In genomic region chr7:101940151-101940550, GRCh38 we compare ENCODE assay signal across 23 cellular contexts.
A peak's percentile ranks its signal among the peaks of the same experiment; 100 is the strongest.
DNase-seq lines count a peak whose midpoint lies in the region; ATAC-seq, FAIRE-seq and TF ChIP-seq lines count a peak whose summit lies in the region.
"Had no signal": no experiment of that assay in that cellular context is flagged by ENCODE, and none has a peak within 500 bp of the region (broad histone marks: within the 10 kb centered on the region; RNA-seq: fewer than 3 reads in every experiment).

No MANE protein-coding gene starts in this region.

- H3K27ac ChIP-seq in A549 (peak overlapping the region; percentile 94 to 96; a peak in 4 of 6 replicates), GM23338 (ENCODE audit: low read depth) (peak overlapping the region; percentile 91), sigmoid colon (peak overlapping the region in 3 of 4 donors; percentile 82 to 93 (median 86))
- H3K27ac ChIP-seq: lower lobe of right lung had no signal

- H3K4me3 Mint-ChIP-seq in GM23338 (no peak overlapping the region), WTC11 (no peak overlapping the region)
- H3K4me3 Mint-ChIP-seq: activated naive CD8-positive, alpha-beta T cell treated with anti-CD3 and anti-CD28 coated beads, Interleukin-2, amount 50 U/mL, for 24 hours; central memory CD8-positive, alpha-beta T cell; dendritic cell treated with granulocyte-macrophage colony-stimulating factor and Interleukin-4, amounts not matched to agents 40 ng/mL and 50 ng/mL, for 4 days; naive thymus-derived CD4-positive, alpha-beta T cell had no signal

- H3K9me3 ChIP-seq in A549 (peaks cover 5% of the 10 kb centered on the region; the same call in 1 of the 3 replicates), sigmoid colon (no peaks in the 10 kb centered on the region)
- H3K9me3 ChIP-seq: lower lobe of right lung, prostate gland had no signal

- CTCF ChIA-PET in A549 (lab: Yijun Ruan, JAX) = interaction anchor here (0.7 to 1.5 kb wide), 5 partner anchors 9 to 308 kb away, joined by 3 to 4 read pairs (median 3); no protein-coding TSS in a partner anchor
- CTCF ChIA-PET in WTC11 (lab: Charles Lee) = interaction anchor here (0.5 to 1.4 kb wide), 7 partner anchors 10 to 196 kb away, joined by 3 to 6 read pairs (median 3); no protein-coding TSS in a partner anchor

- ATAC-seq in A549 = no peak
- no peak for ATAC-seq in GM23338
- ATAC-seq in WTC11 = no peak
- ATAC-seq in GM21576 (IDR thresholded peaks at IDR 0.05; ENCODE audit: unreplicated experiment) = no peak
- ATAC-seq: activated naive CD8-positive, alpha-beta T cell treated with anti-CD3 and anti-CD28 coated beads, Interleukin-2, amount 50 U/mL, for 24 hours; naive thymus-derived CD4-positive, alpha-beta T cell had no signal

- TF ChIP-seq CTCF in A549 (IDR thresholded peaks at IDR 0.05) (no peak), GM23338 (conservative IDR thresholded peaks at IDR 0.05; ENCODE audit: low read depth in 2 of 2) (no peak), WTC11 (IDR thresholded peaks at IDR 0.05) (no peak), sigmoid colon (IDR thresholded peaks at IDR 0.05) (no peak)

- H3K9me3 Mint-ChIP-seq in GM23338 = peaks cover 5% of the 10 kb centered on the region; the same call in 1 of the 3 replicates
- peaks cover 4% of the 10 kb centered on the region for H3K9me3 Mint-ChIP-seq in WTC11
- H3K9me3 Mint-ChIP-seq: activated naive CD8-positive, alpha-beta T cell treated with anti-CD3 and anti-CD28 coated beads, Interleukin-2, amount 50 U/mL, for 24 hours; central memory CD8-positive, alpha-beta T cell; dendritic cell treated with granulocyte-macrophage colony-stimulating factor and Interleukin-4, amounts not matched to agents 40 ng/mL and 50 ng/mL, for 4 days; naive thymus-derived CD4-positive, alpha-beta T cell had no signal

- no peaks in the 10 kb centered on the region for H4K20me1 ChIP-seq in GM23338 (replicated peaks; ENCODE audit: insufficient read depth)

- no peaks in the 10 kb centered on the region for H3K9me2 ChIP-seq in GM23338 (ENCODE audit: insufficient read depth)

- DNase-seq in A549 (ENCODE audit: low read depth in 1 of 2, low spot score in 1 of 2) = no peak
- DNase-seq in GM23338 (ENCODE audit: low spot score) = no peak
- DNase-seq in WTC11 (ENCODE audit: low spot score) = no peak
- peak; percentile 61 for DNase-seq in sigmoid colon
- no peak for DNase-seq in H7
- DNase-seq in GM03348 (ENCODE audit: low spot score) = no peak
- DNase-seq: activated CD4-positive, alpha-beta T cell treated with anti-CD3 and anti-CD28 coated beads, Interleukin-2, amount 50 U/mL, for 48 hours; activated CD4-positive, CD25-positive, alpha-beta regulatory T cell treated with anti-CD3 and anti-CD28 coated beads, Interleukin-2, amount 50 U/mL, for 72 hours; activated naive CD8-positive, alpha-beta T cell treated with anti-CD3 and anti-CD28 coated beads, Interleukin-2, amount 50 U/mL, for 24 hours; activated T-cell treated with anti-CD3 and anti-CD28 coated beads, Interleukin-2, amount 50 U/mL, for 48 hours; erythroblast; head of caudate nucleus; Kasumi-1; lower lobe of right lung; naive thymus-derived CD4-positive, alpha-beta T cell; NCI-H2081 treated with DMSO at 0.1 percent for 48 hours; NCI-H2227 treated with DMSO at 0.1 percent for 48 hours; stimulated activated CD4-positive, alpha-beta T cell treated with anti-CD3 and anti-CD28 coated beads, Interleukin-15, amount 100 ng/mL, for 24 hours; stimulated activated CD4-positive, alpha-beta T cell treated with anti-CD3 and anti-CD28 coated beads, Interleukin-4, amount 100 ng/mL, for 4 hours had no signal

- peaks cover 4% of the 10 kb centered on the region; the same call in 1 of the 2 replicates for H3F3A ChIP-seq in GM23338 (replicated peaks; ENCODE audit: low read depth)

- no peak overlapping the region for H2AFZ ChIP-seq in GM23338

- H3K4me2 ChIP-seq in A549 (no peak overlapping the region; the same call in 2 of the 3 replicates), GM23338 (peak overlapping the region; percentile 53; the same call in 1 of the 2 replicates)

- H3K27me3 Mint-ChIP-seq in GM23338 (ENCODE audit: insufficient read depth, low read depth, poor library complexity) = peaks cover 22% of the 10 kb centered on the region
- H3K27me3 Mint-ChIP-seq in WTC11 (ENCODE audit: low read depth) = no peaks in the 10 kb centered on the region
- H3K27me3 Mint-ChIP-seq: activated naive CD8-positive, alpha-beta T cell treated with anti-CD3 and anti-CD28 coated beads, Interleukin-2, amount 50 U/mL, for 24 hours; central memory CD8-positive, alpha-beta T cell; dendritic cell treated with granulocyte-macrophage colony-stimulating factor and Interleukin-4, amounts not matched to agents 40 ng/mL and 50 ng/mL, for 4 days; naive thymus-derived CD4-positive, alpha-beta T cell had no signal

- intact Hi-C loops in sigmoid colon (cut with DNase I) = loop anchor here (5.0 kb wide), 1 partner anchor 123 kb away; the partner anchor contains the start of gene CUX1

- no peaks in the 10 kb centered on the region for H3K36me3 ChIP-seq in GM23338 (ENCODE audit: insufficient read depth)
- no peaks in the 10 kb centered on the region for H3K36me3 ChIP-seq in sigmoid colon
- H3K36me3 ChIP-seq in H7 (replicated peaks; ENCODE audit: control insufficient read depth, insufficient read depth, low read length) = no peaks in the 10 kb centered on the region
- H3K36me3 ChIP-seq: lower lobe of right lung, prostate gland had no signal

- H3K4me1 Mint-ChIP-seq in GM23338 (peaks cover 68% of the 10 kb centered on the region), WTC11 (peaks cover 80% of the 10 kb centered on the region)

- TF ChIP-seq EP300 in A549 (IDR thresholded peaks at IDR 0.05) (no peak), sigmoid colon (IDR thresholded peaks at IDR 0.05) (no peak)

- no peak for TF ChIP-seq RAD21 in A549 (conservative IDR thresholded peaks at IDR 0.05 in 1 of 2, IDR thresholded peaks at IDR 0.05 in 1 of 2)

- no peaks in the 10 kb centered on the region for H3K27me3 ChIP-seq in GM23338 (ENCODE audit: insufficient read depth)
- H3K27me3 ChIP-seq in sigmoid colon = no peaks in the 10 kb centered on the region
- H3K27me3 ChIP-seq in H7 (ENCODE audit: control insufficient read depth, insufficient read depth, low read length) = no peaks in the 10 kb centered on the region

- H3K27ac Mint-ChIP-seq in GM23338 (no peak overlapping the region), WTC11 (peak overlapping the region; percentile 94; the same call in 1 of the 2 replicates)
- H3K27ac Mint-ChIP-seq: activated naive CD8-positive, alpha-beta T cell treated with anti-CD3 and anti-CD28 coated beads, Interleukin-2, amount 50 U/mL, for 24 hours; dendritic cell treated with granulocyte-macrophage colony-stimulating factor and Interleukin-4, amounts not matched to agents 40 ng/mL and 50 ng/mL, for 4 days; naive thymus-derived CD4-positive, alpha-beta T cell had no signal

- H3K79me2 ChIP-seq in GM23338 (replicated peaks; ENCODE audit: insufficient read depth) = peaks cover 73% of the 10 kb centered on the region

- WGBS in A549 (ENCODE audit: missing lambda C conversion rate) = 93% methylated on average over 10 of the region's 10 CpGs
- 95% methylated on average over 10 of the region's 10 CpGs for WGBS in sigmoid colon, 2 donors

- FAIRE-seq in A549 (lab: Jason Lieb, UNC) = no peak

- H3K36me3 Mint-ChIP-seq in GM23338 (ENCODE audit: low read depth) (peaks cover 16% of the 10 kb centered on the region), WTC11 (peaks cover 7% of the 10 kb centered on the region)

- H3K4me3 ChIP-seq in A549 = no peak overlapping the region
- H3K4me3 ChIP-seq in GM23338 = no peak overlapping the region
- H3K4me3 ChIP-seq in sigmoid colon = no peak overlapping the region
- no peak overlapping the region for H3K4me3 ChIP-seq in H7 (ENCODE audit: insufficient read depth, low read depth, low read length)
- H3K4me3 ChIP-seq: lower lobe of right lung, prostate gland had no signal

- TF ChIP-seq POLR2A in A549 (IDR thresholded peaks at IDR 0.05; ENCODE audit: low read length) (no peak), sigmoid colon (IDR thresholded peaks at IDR 0.05) (no peak)

- POLR2A ChIA-PET in A549 (lab: Yijun Ruan, JAX) (no interaction called here), WTC11 (lab: Charles Lee) (interaction anchor here (0.6 to 1.1 kb wide), 2 partner anchors 38 to 45 kb away, joined by 3 read pairs; no protein-coding TSS in a partner anchor)

- H3K4me1 ChIP-seq in A549 = peaks cover 65% of the 10 kb centered on the region
- peaks cover 55% of the 10 kb centered on the region for H3K4me1 ChIP-seq in GM23338 (ENCODE audit: insufficient read depth)
- peaks cover 0 to 92% (median 83%) of the 10 kb centered on the region in 4 donors for H3K4me1 ChIP-seq in sigmoid colon

TF ChIP-seq in A549, 52 proteins besides CTCF, POLR2A, EP300 and RAD21 (continues in another document):
- TF ChIP-seq JUNB (IDR thresholded peaks at IDR 0.05) = no peak
- TF ChIP-seq CEBPB (IDR thresholded peaks at IDR 0.05) = no peak
- TF ChIP-seq MAZ (IDR thresholded peaks at IDR 0.05; ENCODE audit: borderline replicate concordance, low read depth, low read length) = no peak
- TF ChIP-seq FOXS1 (CRISPR knock-in tag; IDR thresholded peaks at IDR 0.05) = no peak
- no peak for TF ChIP-seq FOSL2 (IDR thresholded peaks at IDR 0.05)
- TF ChIP-seq FOSL2 (CRISPR knock-in tag; IDR thresholded peaks at IDR 0.05) = no peak
- TF ChIP-seq CBX2 (IDR thresholded peaks at IDR 0.05; ENCODE audit: borderline replicate concordance, low read depth) = no peak
- no peak for TF ChIP-seq NFE2L2 (conservative IDR thresholded peaks at IDR 0.05; ENCODE audit: low read length)

TF ChIP-seq in GM23338, 12 proteins besides CTCF, POLR2A, EP300 and RAD21 (continues in another document):
- TF ChIP-seq ETS1 (IDR thresholded peaks at IDR 0.05) (no peak), CREB1 (CRISPR knock-in tag; IDR thresholded peaks at IDR 0.05; ENCODE audit: low read depth) (no peak)

TF ChIP-seq in WTC11, 78 proteins besides CTCF, POLR2A, EP300 and RAD21:
- TF ChIP-seq CBFB (CRISPR knock-in tag; IDR thresholded peaks at IDR 0.05; ENCODE audit: low read depth) = no peak
- no peak for TF ChIP-seq NR2C2 (CRISPR knock-in tag; IDR thresholded peaks at IDR 0.05)
- TF ChIP-seq SMAD3 (CRISPR knock-in tag; IDR thresholded peaks at IDR 0.05; ENCODE audit: borderline replicate concordance) = no peak
- no peak for TF ChIP-seq IRF2 (CRISPR knock-in tag; IDR thresholded peaks at IDR 0.05; ENCODE audit: borderline replicate concordance, low read depth)
- no peak for TF ChIP-seq OVOL2 (CRISPR knock-in tag; IDR thresholded peaks at IDR 0.05; ENCODE audit: borderline replicate concordance)
- TF ChIP-seq NR3C1 (CRISPR knock-in tag; conservative IDR thresholded peaks at IDR 0.05; ENCODE audit: low read depth) = no peak
- no peak for TF ChIP-seq IRF1 (CRISPR knock-in tag; IDR thresholded peaks at IDR 0.05)
- TF ChIP-seq FOXP1 (CRISPR knock-in tag; IDR thresholded peaks at IDR 0.05; ENCODE audit: borderline replicate concordance) = no peak
